In the genomic region with DNA sequence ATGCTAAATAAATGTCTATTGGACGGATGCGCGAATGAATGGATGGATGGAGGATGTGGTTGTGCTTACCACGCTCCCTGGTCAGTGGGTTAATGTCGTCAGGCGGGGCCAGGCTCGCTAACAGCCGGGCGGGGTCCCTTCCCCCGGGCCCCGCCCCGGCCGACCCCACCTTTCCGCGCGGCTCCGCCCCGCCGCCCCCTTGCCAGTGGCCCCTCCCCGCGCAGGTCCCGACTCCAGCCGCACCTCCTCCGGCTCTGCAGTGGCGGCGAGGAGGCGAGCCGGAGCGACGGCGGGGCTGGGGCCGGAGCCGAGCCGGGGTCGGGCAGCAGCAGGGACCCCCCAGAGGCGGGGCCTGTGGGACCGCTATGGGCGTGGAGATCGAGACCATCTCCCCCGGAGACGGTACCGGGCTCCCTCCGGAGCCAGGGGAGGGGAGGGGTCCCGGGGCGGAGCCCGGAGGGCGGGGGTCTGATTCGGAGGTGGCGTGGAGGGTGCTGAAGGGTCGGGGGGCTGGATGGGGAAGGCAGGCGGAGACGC, we compare ENCODE assay signal across 8 cellular contexts. TPM values are rescaled to one million over a fixed set of nuclear protein-coding genes. Genes with fewer than 3 reads are reported as not detected.
DNase-seq lines count a peak whose midpoint lies in the region; ATAC-seq and TF ChIP-seq lines count a peak whose summit lies in the region.

TSS of gene FKBP1B (plus strand) at position 257 of the 537 bp plus-strand sequence. CDS start at position 366, 109 bp downstream.

- H3K4me1 ChIP-seq in GM23338 (ENCODE audit: insufficient read depth) (peaks cover 30% of the 10 kb centered on the region), neuronal stem cell (ENCODE audit: control insufficient read depth in 2 of 2, insufficient read depth in 1 of 2, low read depth in 1 of 2, low read length in 2 of 2) (peaks cover 2 to 5% of the 10 kb centered on the region in 2 donors), tibial nerve (peaks cover 0 to 37% (median 15%) of the 10 kb centered on the region in 4 donors)

- peaks cover 20% of the 10 kb centered on the region; the same call in 1 of the 2 replicates for H3F3A ChIP-seq in GM23338 (replicated peaks; ENCODE audit: low read depth)

- H3K23ac ChIP-seq in neuronal stem cell (ENCODE audit: low read depth, low read length, poor library complexity): peak within 1 kb of the TSS; percentile 69

- peak within 1 kb of the TSS; percentile 88 for H3K18ac ChIP-seq in neuronal stem cell (ENCODE audit: low read length)

- no peaks in the 10 kb centered on the region; the same call in 1 of the 2 replicates for H4K20me1 ChIP-seq in GM23338 (replicated peaks; ENCODE audit: insufficient read depth)

- H3K4me1 Mint-ChIP-seq in GM23338: peaks cover 22% of the 10 kb centered on the region
- peaks cover 14% of the 10 kb centered on the region for H3K4me1 Mint-ChIP-seq in activated T-helper 17 cell treated with anti-CD3 and anti-CD28 coated beads, Interleukin-2, amount 50 U/mL, for 72 hours

- peak within 1 kb of the TSS; percentile 68 for H4K91ac ChIP-seq in neuronal stem cell (ENCODE audit: low read depth, low read length, poor library complexity)

- peak within 1 kb of the TSS; percentile 77 for H3K14ac ChIP-seq in neuronal stem cell (ENCODE audit: low read length)

- no CpG with 5 or more reads among the region's 52 CpGs for WGBS in neuronal stem cell (ENCODE audit: extremely low coverage in 2 of 2, insufficient read length in 2 of 2, insufficient replicate concordance in 1 of 2), 2 donors
- 0 to 3% methylated on average over 30 to 37 of the region's 52 CpGs for whole genome bisulfite sequencing in tibial nerve, 2 donors

- H3K4me3 Mint-ChIP-seq in GM23338: no peak within 1 kb of the TSS; the same call in 2 of the 3 replicates
- no peak within 1 kb of the TSS for H3K4me3 Mint-ChIP-seq in activated T-helper 17 cell treated with anti-CD3 and anti-CD28 coated beads, Interleukin-2, amount 50 U/mL, for 72 hours

- DNase-seq in 8988T (peak; percentile 38), GM23338 (ENCODE audit: low spot score) (peak; percentile 91), NCI-H82 (lab: John Stamatoyannopoulos, UW) (peak; percentile 92), foreskin fibroblast (peak; percentile 62 to 80), neuronal stem cell (ENCODE audit: low spot score) (peak; percentile 63), tibial nerve (ENCODE audit: low spot score in 2 of 2) (peak; percentile 9 to 21)

- no peaks in the 10 kb centered on the region for H3K9me3 ChIP-seq in neuronal stem cell (replicated peaks in 1 of 2; ENCODE audit: control insufficient read depth in 2 of 2, insufficient read depth in 1 of 2, low read depth in 1 of 2, low read length in 2 of 2)
- no peaks in the 10 kb centered on the region for H3K9me3 ChIP-seq in tibial nerve

- H3K4ac ChIP-seq in neuronal stem cell (ENCODE audit: low read length): no peak within 1 kb of the TSS

- H3K9me2 ChIP-seq in GM23338 (ENCODE audit: insufficient read depth): no peaks in the 10 kb centered on the region

- H2BK120ac ChIP-seq in neuronal stem cell (ENCODE audit: low read depth, low read length): no peak within 1 kb of the TSS

- H3K79me1 ChIP-seq in neuronal stem cell (ENCODE audit: low read depth, low read length): peaks cover 4% of the 10 kb centered on the region

- H4K8ac ChIP-seq in neuronal stem cell (ENCODE audit: low read depth, low read length): no peak within 1 kb of the TSS

- H3K4me3 ChIP-seq in GM23338: peak within 1 kb of the TSS; percentile 82
- H3K4me3 ChIP-seq in foreskin fibroblast (ENCODE audit: low read depth in 1 of 2, low read length in 2 of 2): peak within 1 kb of the TSS; percentile 63 to 65
- peak within 1 kb of the TSS; percentile 68 to 91 for H3K4me3 ChIP-seq in neuronal stem cell (ENCODE audit: low read length in 2 of 2)
- H3K4me3 ChIP-seq in tibial nerve: peak within 1 kb of the TSS; percentile 73 to 90 (median 78)

- H3K27me3 Mint-ChIP-seq in GM23338 (ENCODE audit: insufficient read depth, low read depth, poor library complexity): peaks cover 10% of the 10 kb centered on the region
- H3K27me3 Mint-ChIP-seq in activated T-helper 17 cell treated with anti-CD3 and anti-CD28 coated beads, Interleukin-2, amount 50 U/mL, for 72 hours: no peaks in the 10 kb centered on the region

- H3K36me3 ChIP-seq in GM23338 (ENCODE audit: insufficient read depth) (no peaks in the 10 kb centered on the region), neuronal stem cell (replicated peaks in 1 of 2; ENCODE audit: control insufficient read depth in 2 of 2, insufficient read depth in 2 of 2, low read length in 2 of 2) (peaks cover 0 to 1% of the 10 kb centered on the region in 2 donors), tibial nerve (peaks cover 0 to 4% (median 0%) of the 10 kb centered on the region in 3 donors)

- peaks cover 40% of the 10 kb centered on the region for H3K79me2 ChIP-seq in GM23338 (replicated peaks; ENCODE audit: insufficient read depth)

- H2AFZ ChIP-seq in GM23338 (peak within 1 kb of the TSS; percentile 93), neuronal stem cell (ENCODE audit: low read length) (peak within 1 kb of the TSS; percentile 98)

- no peak for TF ChIP-seq CTCF in GM23338 (conservative IDR thresholded peaks at IDR 0.05; ENCODE audit: low read depth in 2 of 2)
- no peak for TF ChIP-seq CTCF in foreskin fibroblast (IDR thresholded peaks at IDR 0.05; ENCODE audit: low read depth, low read length)
- no peak for TF ChIP-seq CTCF in tibial nerve (IDR thresholded peaks at IDR 0.05)

- no peak within 1 kb of the TSS for H2BK12ac ChIP-seq in neuronal stem cell (ENCODE audit: low read length)

- H3K9me3 Mint-ChIP-seq in GM23338: no peaks in the 10 kb centered on the region
- no peaks in the 10 kb centered on the region for H3K9me3 Mint-ChIP-seq in activated T-helper 17 cell treated with anti-CD3 and anti-CD28 coated beads, Interleukin-2, amount 50 U/mL, for 72 hours

- peak within 1 kb of the TSS; percentile 73 for H3K9ac ChIP-seq in neuronal stem cell (ENCODE audit: low read depth, low read length, poor library complexity)

- H3K36me3 Mint-ChIP-seq in GM23338 (ENCODE audit: low read depth): no peaks in the 10 kb centered on the region; the same call in 2 of the 3 replicates
- peaks cover 7% of the 10 kb centered on the region for H3K36me3 Mint-ChIP-seq in activated T-helper 17 cell treated with anti-CD3 and anti-CD28 coated beads, Interleukin-2, amount 50 U/mL, for 72 hours (ENCODE audit: low read depth)

- H3K27me3 ChIP-seq in GM23338 (ENCODE audit: insufficient read depth): no peaks in the 10 kb centered on the region
- H3K27me3 ChIP-seq in neuronal stem cell (ENCODE audit: control insufficient read depth in 3 of 3, insufficient read depth in 3 of 3, low read depth in 1 of 3, low read length in 3 of 3): peaks cover 0 to 8% (median 0%) of the 10 kb centered on the region in 3 experiments
- no peaks in the 10 kb centered on the region for H3K27me3 ChIP-seq in tibial nerve

- peak in 1 of 2 donors; percentile 59 for TF ChIP-seq POLR2A in tibial nerve (IDR thresholded peaks at IDR 0.05)

- H3K4me2 ChIP-seq in GM23338: peak within 1 kb of the TSS; percentile 95
- H3K4me2 ChIP-seq in neuronal stem cell (ENCODE audit: insufficient read depth, low read length, poor library complexity, severe bottlenecking): peak within 1 kb of the TSS; percentile 89

- peak within 1 kb of the TSS; percentile 8 for H2BK15ac ChIP-seq in neuronal stem cell (ENCODE audit: low read length)

- ATAC-seq in GM23338: peak; percentile 61
- peak; percentile 22 for ATAC-seq in activated T-helper 17 cell treated with anti-CD3 and anti-CD28 coated beads, Interleukin-2, amount 50 U/mL, for 72 hours (replicated peaks)
- no peak for ATAC-seq in GM18870 (IDR thresholded peaks at IDR 0.05; ENCODE audit: unreplicated experiment)

- H3K27ac ChIP-seq in GM23338 (ENCODE audit: low read depth) (peak within 1 kb of the TSS; percentile 74), neuronal stem cell (replicated peaks; ENCODE audit: low read length) (no peak within 1 kb of the TSS), tibial nerve (peak within 1 kb of the TSS; percentile 37 to 81 (median 66))

- no peak within 1 kb of the TSS for H3K27ac Mint-ChIP-seq in GM23338
- no peak within 1 kb of the TSS for H3K27ac Mint-ChIP-seq in activated T-helper 17 cell treated with anti-CD3 and anti-CD28 coated beads, Interleukin-2, amount 50 U/mL, for 72 hours

- H2AK5ac ChIP-seq in neuronal stem cell (ENCODE audit: low read depth, low read length): no peak within 1 kb of the TSS

- TF ChIP-seq EP300 in tibial nerve (IDR thresholded peaks at IDR 0.05): no peak

- H2BK5ac ChIP-seq in neuronal stem cell (ENCODE audit: low read length): peak within 1 kb of the TSS; percentile 83

TF ChIP-seq in GM23338, 12 proteins besides CTCF, POLR2A, EP300 and RAD21:
- TF ChIP-seq POLR2AphosphoS5 (IDR thresholded peaks at IDR 0.05; ENCODE audit: low read depth) (peak; percentile 96), CREB1 (CRISPR knock-in tag; IDR thresholded peaks at IDR 0.05; ENCODE audit: low read depth) (no peak)

RNA-seq across cellular contexts. Expression of gene FKBP1B, which starts in this region (rescaled TPM):
- 48.2 and 51.3 TPM in 2 replicates for total RNA-seq in GM23338 (2014; rRNA removed; shearing (Covaris generic))
- 75.7 and 77.1 TPM in 2 replicates for polyA plus RNA-seq in GM23338 (2016; fragmentation: Nextera tagmentation; extraction: Ambion mirVana)
- total RNA-seq in activated T-helper 17 cell treated with anti-CD3 and anti-CD28 coated beads, Interleukin-2, amount 50 U/mL, for 72 hours: 1 to 10 TPM; 1.2 to 1.8 TPM
- 40.0 TPM for polyA plus RNA-seq in neuronal stem cell (2013, experiment 1 of 2)
- polyA plus RNA-seq in neuronal stem cell (2013, experiment 2 of 2): 38.5 TPM
- total RNA-seq in tibial nerve: 10 to 100 TPM in 1 of 4 donors, 1 to 10 TPM in 3; 5.4 to 15.3 (median 9.0) TPM

Comparison
In these comparisons a context has a peak if more than half of its experiments do, and no peak if none do; other contexts are left out.
1. DNase-seq: peak in every context shown above with its lines; median percentile 92 in NCI-H82; 91 in GM23338; 71 in foreskin fibroblast; 63 in neuronal stem cell; 38 in 8988T; 15 in tibial nerve.